ENCODE assay signal across 13 cellular contexts in the genomic region with DNA sequence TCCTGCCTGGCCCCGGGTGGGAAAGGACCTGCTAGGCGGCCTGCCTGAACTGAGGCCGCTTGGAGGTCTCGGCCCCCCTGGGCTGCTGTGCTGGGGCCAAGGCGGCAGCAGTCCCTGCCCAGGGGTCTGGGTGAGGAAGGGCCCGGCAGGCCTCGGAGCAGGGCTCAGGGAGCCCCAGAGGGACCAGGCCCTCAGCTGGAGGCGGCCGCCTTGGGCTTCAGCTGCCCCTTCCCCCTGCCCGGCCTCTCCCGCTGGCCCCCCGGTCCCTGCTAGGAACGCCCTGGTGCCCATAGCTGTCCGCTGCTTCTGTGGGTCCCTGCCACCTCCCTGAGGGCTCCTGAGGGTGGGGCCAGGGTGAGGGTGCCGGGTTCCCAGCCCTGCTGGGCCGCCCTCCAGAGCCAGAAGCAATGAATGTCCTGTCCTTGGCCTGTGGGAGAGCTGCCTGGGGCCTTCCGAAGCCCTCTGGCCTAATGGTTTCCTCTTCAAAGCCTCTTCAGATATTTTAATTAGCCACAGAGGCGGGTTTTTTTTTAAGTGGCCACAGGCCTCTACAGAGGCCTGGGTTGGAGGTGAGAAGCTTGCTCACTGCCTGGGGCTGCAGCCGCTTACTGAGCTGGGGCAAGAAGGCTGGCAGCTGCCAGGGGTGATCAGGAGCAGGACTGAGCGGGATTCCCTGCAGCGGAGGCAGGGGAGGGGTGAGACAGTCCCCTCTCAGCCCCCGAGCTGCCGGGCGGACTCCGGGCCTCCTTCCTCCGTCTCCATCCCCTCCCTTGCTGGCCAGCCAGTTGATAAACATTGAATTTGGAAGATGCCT. TPM values are rescaled to one million over a fixed set of nuclear protein-coding genes. Genes with fewer than 3 reads are reported as not detected.
DNase-seq lines count a peak whose midpoint lies in the region; ATAC-seq and TF ChIP-seq lines count a peak whose summit lies in the region.
"Had no signal": no experiment of that assay in that cellular context is flagged by ENCODE, and none has a peak within 500 bp of the region (broad histone marks: within the 10 kb centered on the region; RNA-seq: fewer than 3 reads in every experiment).

No MANE protein-coding gene starts in this region.

- no peaks in the 10 kb centered on the region for H3K27me3 Mint-ChIP-seq in dendritic cell treated with granulocyte-macrophage colony-stimulating factor and Interleukin-4, amounts not matched to agents 40 ng/mL and 50 ng/mL, for 4 days
- H3K27me3 Mint-ChIP-seq: activated B cell treated with CpG ODN at 0.5 μM for 24 hours; activated naive CD8-positive, alpha-beta T cell treated with anti-CD3 and anti-CD28 coated beads, Interleukin-2, amount 50 U/mL, for 24 hours had no signal

- intact Hi-C loops in Right ventricle myocardium inferior (cut with DNase I) (loop anchor here (2.0 to 5.0 kb wide), 2 partner anchors 20 to 35 kb away; a partner anchor contains a TSS), cardiac septum (cut with DNase I) (no loop called here), lower lobe of right lung (cut with DNase I) (no loop called here), uterus (cut with DNase I; ENCODE audit: low total_unique reads) (no loop called here)
- intact Hi-C loops in dendritic cell treated with granulocyte-macrophage colony-stimulating factor and Interleukin-4, amounts not matched to agents 40 ng/mL and 50 ng/mL, for 4 days (cut with micrococcal nuclease) = no loop called here

- H3K27ac Mint-ChIP-seq in dendritic cell treated with granulocyte-macrophage colony-stimulating factor and Interleukin-4, amounts not matched to agents 40 ng/mL and 50 ng/mL, for 4 days = peak overlapping the region; percentile 20
- H3K27ac Mint-ChIP-seq: activated B cell treated with CpG ODN at 0.5 μM for 24 hours; activated naive CD8-positive, alpha-beta T cell treated with anti-CD3 and anti-CD28 coated beads, Interleukin-2, amount 50 U/mL, for 24 hours had no signal

- peak overlapping the region; percentile 31 for H3K4me3 ChIP-seq in lower lobe of right lung
- no peak overlapping the region for H3K4me3 ChIP-seq in uterus

- H3K9me3 ChIP-seq in lower lobe of right lung (no peaks in the 10 kb centered on the region), uterus (no peaks in the 10 kb centered on the region)
- H3K9me3 ChIP-seq: neutrophil had no signal

- H3K36me3 ChIP-seq in lower lobe of right lung = peaks cover 10% of the 10 kb centered on the region
- H3K36me3 ChIP-seq in uterus = no peaks in the 10 kb centered on the region

- no peaks in the 10 kb centered on the region for H3K27me3 ChIP-seq in lower lobe of right lung (ENCODE audit: low read depth)
- no peaks in the 10 kb centered on the region for H3K27me3 ChIP-seq in uterus
- H3K27me3 ChIP-seq: neutrophil had no signal

- H3K4me3 Mint-ChIP-seq in dendritic cell treated with granulocyte-macrophage colony-stimulating factor and Interleukin-4, amounts not matched to agents 40 ng/mL and 50 ng/mL, for 4 days = no peak overlapping the region
- H3K4me3 Mint-ChIP-seq: activated B cell treated with CpG ODN at 0.5 μM for 24 hours; activated naive CD8-positive, alpha-beta T cell treated with anti-CD3 and anti-CD28 coated beads, Interleukin-2, amount 50 U/mL, for 24 hours had no signal

- TF ChIP-seq CTCF in lower lobe of right lung (IDR thresholded peaks at IDR 0.05) (no peak), uterus (IDR thresholded peaks at IDR 0.05) (no peak)

- H3K4me1 Mint-ChIP-seq in dendritic cell treated with granulocyte-macrophage colony-stimulating factor and Interleukin-4, amounts not matched to agents 40 ng/mL and 50 ng/mL, for 4 days (ENCODE audit: low read depth) = no peaks in the 10 kb centered on the region
- H3K4me1 Mint-ChIP-seq: activated B cell treated with CpG ODN at 0.5 μM for 24 hours had no signal

- no peaks in the 10 kb centered on the region for H3K9me3 Mint-ChIP-seq in dendritic cell treated with granulocyte-macrophage colony-stimulating factor and Interleukin-4, amounts not matched to agents 40 ng/mL and 50 ng/mL, for 4 days
- H3K9me3 Mint-ChIP-seq: activated B cell treated with CpG ODN at 0.5 μM for 24 hours; activated naive CD8-positive, alpha-beta T cell treated with anti-CD3 and anti-CD28 coated beads, Interleukin-2, amount 50 U/mL, for 24 hours had no signal

- peak overlapping the region; percentile 80 for H3K27ac ChIP-seq in lower lobe of right lung
- H3K27ac ChIP-seq in uterus = peak overlapping the region; percentile 65 to 71
- H3K27ac ChIP-seq: neutrophil had no signal

- DNase-seq in Right ventricle myocardium inferior (ENCODE audit: missing footprints) (no peak), cardiac septum (ENCODE audit: low spot score) (no peak), lower lobe of right lung (peak; percentile 83), uterus (no peak)
- DNase-seq: activated B cell treated with CpG ODN at 0.5 μM for 24 hours; activated naive CD8-positive, alpha-beta T cell treated with anti-CD3 and anti-CD28 coated beads, Interleukin-2, amount 50 U/mL, for 24 hours; NCI-H1092 treated with DMSO at 0.1 percent for 48 hours; stimulated activated CD4-positive, alpha-beta T cell treated with anti-CD3 and anti-CD28 coated beads, Interleukin-15, amount 100 ng/mL, for 24 hours had no signal

- TF ChIP-seq POLR2A in uterus (IDR thresholded peaks at IDR 0.05) = no peak

- ATAC-seq in Right ventricle myocardium inferior (peak; percentile 62), lower lobe of right lung (peak; percentile 64 to 76), HG02763 (IDR thresholded peaks at IDR 0.05; ENCODE audit: unreplicated experiment) (no peak), GM21576 (IDR thresholded peaks at IDR 0.05; ENCODE audit: unreplicated experiment) (no peak), GM19328 (IDR thresholded peaks at IDR 0.05; ENCODE audit: unreplicated experiment) (no peak)
- ATAC-seq: activated naive CD8-positive, alpha-beta T cell treated with anti-CD3 and anti-CD28 coated beads, Interleukin-2, amount 50 U/mL, for 24 hours had no signal

- H3K4me1 ChIP-seq in lower lobe of right lung (peaks cover 8% of the 10 kb centered on the region), uterus (no peaks in the 10 kb centered on the region)

- H3K36me3 Mint-ChIP-seq in dendritic cell treated with granulocyte-macrophage colony-stimulating factor and Interleukin-4, amounts not matched to agents 40 ng/mL and 50 ng/mL, for 4 days (ENCODE audit: low read depth) = peaks cover 84% of the 10 kb centered on the region

RNA-seq across cellular contexts. Expression of a gene that starts 10.0 kb away (rescaled TPM):
- 30.5 TPM for total RNA-seq in Right ventricle myocardium inferior
- 22.8 TPM for total RNA-seq in cardiac septum
- 43.8 TPM for total RNA-seq in lower lobe of right lung
- total RNA-seq in uterus = 100 to 1,000 TPM in 1 of 4 donors, 10 to 100 TPM in 3; 26.7 to 212 (median 49.8) TPM

RNA-seq across cellular contexts. Expression of a gene that starts 10.4 kb away (rescaled TPM):
- total RNA-seq in Right ventricle myocardium inferior (5.3 TPM), cardiac septum (3.3 TPM), lower lobe of right lung (17.3 TPM), uterus (10 to 100 TPM in 1 of 4 donors, 1 to 10 TPM in 2, under 1 TPM in 1; 0.29 to 14.2 (median 5.3) TPM)

RNA-seq across cellular contexts. Expression of a gene that starts 18.8 kb away (rescaled TPM):
- 2.2 TPM for total RNA-seq in Right ventricle myocardium inferior
- total RNA-seq in cardiac septum = 0.65 TPM
- total RNA-seq in lower lobe of right lung = 2.8 TPM
- 1 to 10 TPM in 1 of 4 donors, under 1 TPM in 1, not detected in 2; 0.91 to 8.4 TPM for total RNA-seq in uterus

RNA-seq across cellular contexts. Expression of a gene that starts 24.8 kb away (rescaled TPM):
- 175 TPM for total RNA-seq in Right ventricle myocardium inferior
- total RNA-seq in cardiac septum = 144 TPM
- total RNA-seq in lower lobe of right lung = 133 TPM
- 100 to 1,000 TPM in 1 of 4 donors, 10 to 100 TPM in 3; 23.8 to 125 (median 67.5) TPM for total RNA-seq in uterus

RNA-seq across cellular contexts. Expression of a gene that starts 35.3 kb away (rescaled TPM):
- total RNA-seq in Right ventricle myocardium inferior (25.5 TPM), cardiac septum (25.5 TPM), lower lobe of right lung (45.3 TPM), uterus (10 to 100 TPM in 2 of 4 donors, 1 to 10 TPM in 2; 3.5 to 34.2 (median 13.6) TPM)

Comparison
In these comparisons a context has a peak if more than half of its experiments do, and no peak if none do; other contexts are left out.
1. ATAC-seq: peak in Right ventricle myocardium inferior (single experiment) and lower lobe of right lung (2 of 2); none in HG02763 (single experiment), GM21576 (single experiment) and GM19328 (single experiment).